ENCODE assay signal across 23 cellular contexts in the genomic region with DNA sequence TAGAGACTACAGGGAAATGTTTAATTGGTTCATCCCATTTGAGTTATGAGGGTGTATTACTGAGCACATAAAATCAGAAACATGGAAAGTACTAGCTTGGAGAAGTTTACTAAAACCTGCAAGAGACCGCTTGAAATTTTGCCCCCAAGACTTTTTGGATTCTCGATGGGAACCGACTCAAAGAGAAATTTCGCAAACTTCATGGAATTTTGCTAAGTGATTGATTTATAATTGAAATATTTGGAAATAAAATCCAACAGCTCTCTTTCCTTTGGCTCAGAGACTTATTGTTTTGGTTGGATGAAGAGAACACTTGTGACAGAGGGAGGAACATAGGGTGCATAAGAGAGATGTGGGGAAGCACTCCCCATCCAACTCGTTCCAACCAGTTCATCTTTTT.
"Had no signal": no experiment of that assay in that cellular context is flagged by ENCODE, and none has a peak within 500 bp of the region (broad histone marks: within the 10 kb centered on the region; RNA-seq: fewer than 3 reads in every experiment).

No MANE protein-coding gene starts in this region.

- H3K4me3 ChIP-seq: esophagus muscularis mucosa, prostate gland, right atrium auricular region, skin epidermis, spleen, testis, tibial artery had no signal

- DNase-seq: effector CD8-positive, alpha-beta T cell; endodermal cell; foreskin melanocyte; head of caudate nucleus; kidney; mesendoderm; midbrain; naive thymus-derived CD4-positive, alpha-beta T cell; nephron progenitor cell; nucleus accumbens; spleen; stimulated activated CD4-positive, alpha-beta T cell treated with anti-CD3 and anti-CD28 coated beads, Interleukin-4, amount 100 ng/mL, for 4 hours; stimulated activated naive CD8-positive, alpha-beta T cell treated with anti-CD3 and anti-CD28 coated beads, Interleukin-15, Interleukin-2, amounts not matched to agents 100 U/mL and 50 U/mL, for 24 hours; substantia nigra; testis; tibial artery had no signal

- H3K27ac Mint-ChIP-seq: endodermal cell; naive thymus-derived CD4-positive, alpha-beta T cell; nephron progenitor cell; stimulated activated memory B cell treated with anti-CD40 and anti-IgM and Interleukin-4, amounts not matched to agents 10 μg/mL and 1 μg/mL and 100 μg/mL, for 72 hours; type B pancreatic cell had no signal

- H3K36me3 Mint-ChIP-seq: naive thymus-derived CD4-positive, alpha-beta T cell; stimulated activated memory B cell treated with anti-CD40 and anti-IgM and Interleukin-4, amounts not matched to agents 10 μg/mL and 1 μg/mL and 100 μg/mL, for 72 hours; type B pancreatic cell had no signal

- ATAC-seq: left lobe of liver; naive thymus-derived CD4-positive, alpha-beta T cell; stimulated activated memory B cell treated with anti-CD40 and anti-IgM and Interleukin-4, amounts not matched to agents 10 μg/mL and 1 μg/mL and 100 μg/mL, for 72 hours; stimulated activated naive CD8-positive, alpha-beta T cell treated with anti-CD3 and anti-CD28 coated beads, Interleukin-15, Interleukin-2, amounts not matched to agents 100 U/mL and 50 U/mL, for 24 hours had no signal

- H3K27me3 Mint-ChIP-seq: stimulated activated memory B cell treated with anti-CD40 and anti-IgM and Interleukin-4, amounts not matched to agents 10 μg/mL and 1 μg/mL and 100 μg/mL, for 72 hours; type B pancreatic cell had no signal

- H3K27me3 ChIP-seq: esophagus muscularis mucosa, right atrium auricular region, spleen, testis, tibial artery had no signal

- H3K9me3 Mint-ChIP-seq: endodermal cell; naive thymus-derived CD4-positive, alpha-beta T cell; nephron progenitor cell; stimulated activated memory B cell treated with anti-CD40 and anti-IgM and Interleukin-4, amounts not matched to agents 10 μg/mL and 1 μg/mL and 100 μg/mL, for 72 hours; type B pancreatic cell had no signal

- H3K27ac ChIP-seq: esophagus muscularis mucosa, prostate gland, right atrium auricular region, spleen, testis, tibial artery had no signal

- H3K9me3 ChIP-seq: esophagus muscularis mucosa, prostate gland, right atrium auricular region, spleen, testis, tibial artery had no signal

- H3K4me3 Mint-ChIP-seq: endodermal cell; naive thymus-derived CD4-positive, alpha-beta T cell; nephron progenitor cell; stimulated activated memory B cell treated with anti-CD40 and anti-IgM and Interleukin-4, amounts not matched to agents 10 μg/mL and 1 μg/mL and 100 μg/mL, for 72 hours; type B pancreatic cell had no signal

- H3K4me1 ChIP-seq: prostate gland, testis had no signal

- H3K4me1 Mint-ChIP-seq: stimulated activated memory B cell treated with anti-CD40 and anti-IgM and Interleukin-4, amounts not matched to agents 10 μg/mL and 1 μg/mL and 100 μg/mL, for 72 hours had no signal

- H3K36me3 ChIP-seq: esophagus muscularis mucosa, prostate gland, right atrium auricular region, spleen, tibial artery had no signal
